ENCODE assay signal across 11 cellular contexts in genomic region chr1:59967141-59967697, GRCh38. TPM values are rescaled to one million over a fixed set of nuclear protein-coding genes. Genes with fewer than 3 reads are reported as not detected.
DNase-seq lines count a peak whose midpoint lies in the region; ATAC-seq and TF ChIP-seq lines count a peak whose summit lies in the region.
"Had no signal": no experiment of that assay in that cellular context is flagged by ENCODE, and none has a peak within 500 bp of the region (broad histone marks: within the 10 kb centered on the region; RNA-seq: fewer than 3 reads in every experiment).

No MANE protein-coding gene starts in this region.

- H3K36me3 ChIP-seq in kidney epithelial cell (ENCODE audit: control insufficient read depth, insufficient read depth, low read length) = no peaks in the 10 kb centered on the region
- H3K36me3 ChIP-seq: BLaER1 treated with 17β-estradiol and CSF1 and Interleukin-3, amounts not matched to agents 10 nM and 100 nM had no signal

- H3K27me3 ChIP-seq in kidney epithelial cell (ENCODE audit: control insufficient read depth, insufficient read depth, low read length) = no peaks in the 10 kb centered on the region
- H3K27me3 ChIP-seq: BLaER1 treated with 17β-estradiol and CSF1 and Interleukin-3, amounts not matched to agents 10 nM and 100 nM had no signal

- H3K4me3 ChIP-seq in kidney epithelial cell (ENCODE audit: low read depth, low read length) = no peak overlapping the region
- H3K4me3 ChIP-seq: BLaER1 treated with 17β-estradiol and CSF1 and Interleukin-3, amounts not matched to agents 10 nM and 100 nM had no signal

- no peak for TF ChIP-seq CTCF in kidney epithelial cell (IDR thresholded peaks at IDR 0.05; ENCODE audit: insufficient read depth, low read length, poor library complexity, severe bottlenecking)

- ATAC-seq in HG02798 (IDR thresholded peaks at IDR 0.05; ENCODE audit: poor library complexity, unreplicated experiment) (no peak), GM18511 (IDR thresholded peaks at IDR 0.05; ENCODE audit: unreplicated experiment) (no peak)
- ATAC-seq: activated naive CD8-positive, alpha-beta T cell treated with anti-CD3 and anti-CD28 coated beads, Interleukin-2, amount 50 U/mL, for 24 hours had no signal

- DNase-seq in CMK (ENCODE audit: low read depth) (peak; percentile 66), NCI-H146 (lab: John Stamatoyannopoulos, UW) (peak; percentile 85), astrocyte of the hippocampus (ENCODE audit: low read depth, low spot score) (peak; percentile 67), kidney epithelial cell (ENCODE audit: low read depth) (peak; percentile 63), NCI-H1436 treated with DMSO at 0.1 percent for 48 hours (lab: John Stamatoyannopoulos, UW) (no peak)
- no peak for DNase-seq in stimulated activated CD4-positive, alpha-beta T cell treated with anti-CD3 and anti-CD28 coated beads, Interleukin-2, amount 100 ng/mL, for 48 hours
- DNase-seq: activated CD4-positive, alpha-beta T cell treated with anti-CD3 and anti-CD28 coated beads, Interleukin-2, amount 50 U/mL, for 1 hour; activated naive CD8-positive, alpha-beta T cell treated with anti-CD3 and anti-CD28 coated beads, Interleukin-2, amount 50 U/mL, for 24 hours had no signal

RNA-seq across cellular contexts. Expression of gene CYP2J2, which starts 40.6 kb away (rescaled TPM):
- total RNA-seq in kidney epithelial cell = 1.9 and 3.3 TPM in 2 replicates

Comparison
In these comparisons a context has a peak if more than half of its experiments do, and no peak if none do; other contexts are left out.
1. DNase-seq: peak in CMK (single experiment), NCI-H146 (single experiment), astrocyte of the hippocampus (single experiment) and kidney epithelial cell (single experiment); none in stimulated activated CD4-positive, alpha-beta T cell treated with anti-CD3 and anti-CD28 coated beads, Interleukin-2, amount 100 ng/mL, for 48 hours (0 of 2) and NCI-H1436 treated with DMSO at 0.1 percent for 48 hours (single experiment).